In genomic region chr7:25851332-25852248, GRCh38 we compare ENCODE assay signal across 8 cellular contexts.
DNase-seq lines count a peak whose midpoint lies in the region; ATAC-seq, FAIRE-seq and TF ChIP-seq lines count a peak whose summit lies in the region.

No MANE protein-coding gene starts in this region.

- H2BK15ac ChIP-seq in IMR-90 (ENCODE audit: low read depth, low read length), result no peak overlapping the region

- no peak overlapping the region for H3K56ac ChIP-seq in IMR-90 (ENCODE audit: extremely low read depth, insufficient read depth, low read length)

- H3K23ac ChIP-seq in IMR-90 (ENCODE audit: low read depth, low read length), result no peak overlapping the region

- no peak overlapping the region; the same call in 1 of the 2 replicates for H4K91ac ChIP-seq in IMR-90 (ENCODE audit: insufficient read depth, low read depth, low read length)

- H4K20me1 ChIP-seq in IMR-90 (ENCODE audit: insufficient read depth, low read length) (no peaks in the 10 kb centered on the region), neural progenitor cell (ENCODE audit: low read depth) (no peaks in the 10 kb centered on the region)

- peak overlapping the region in 1 of 2 experiments; percentile 10; a peak in 1 of 4 replicates for H4K8ac ChIP-seq in IMR-90 (ENCODE audit: low read depth in 2 of 2, low read length in 2 of 2)

- intact Hi-C loops in IMR-90 (cut with micrococcal nuclease), result loop anchor here (1.0 to 10.0 kb wide), 5 partner anchors 129 to 592 kb away; partner anchors contain the start of genes CBX3 and HNRNPA2B1
- intact Hi-C loops in Panc1 (cut with micrococcal nuclease; ENCODE audit: unreplicated experiment), result loop anchor here (2.0 kb wide), 1 partner anchor 283 kb away; no protein-coding TSS in a partner anchor

- no peak for TF ChIP-seq POLR2A in IMR-90 (IDR thresholded peaks at IDR 0.05; ENCODE audit: low read depth, low read length)
- no peak for TF ChIP-seq POLR2A in upper lobe of left lung (IDR thresholded peaks at IDR 0.05)

- TF ChIP-seq RAD21 in IMR-90 (IDR thresholded peaks at IDR 0.05; ENCODE audit: low read length), result peak; percentile 88

- peaks cover 61% of the 10 kb centered on the region for H3K4me1 Mint-ChIP-seq in neural progenitor cell

- H3K18ac ChIP-seq in IMR-90 (ENCODE audit: low read depth, low read length), result peak overlapping the region; percentile 5; the same call in 1 of the 2 replicates

- H3K4me3 ChIP-seq in BJ (ENCODE audit: low read depth, low read length), result no peak overlapping the region
- no peak overlapping the region for H3K4me3 ChIP-seq in IMR-90 (ENCODE audit: insufficient read depth, low read depth, low read length)
- H3K4me3 ChIP-seq in Panc1 (ENCODE audit: low read depth in 2 of 2, low read length in 2 of 2), result peak overlapping the region; percentile 28 to 50
- peak overlapping the region; percentile 45 for H3K4me3 ChIP-seq in neural progenitor cell
- peak overlapping the region in 2 of 4 donors; percentile 12 to 33 for H3K4me3 ChIP-seq in upper lobe of left lung

- TF ChIP-seq CTCF in BJ (IDR thresholded peaks at IDR 0.05; ENCODE audit: insufficient read depth, low read depth, low read length), result peak; percentile 85
- peak; percentile 83 for TF ChIP-seq CTCF in IMR-90 (conservative IDR thresholded peaks at IDR 0.05; ENCODE audit: low read depth, low read length)
- TF ChIP-seq CTCF in Panc1 (IDR thresholded peaks at IDR 0.05), result peak; percentile 95
- peak; percentile 96 for TF ChIP-seq CTCF in neural progenitor cell (IDR thresholded peaks at IDR 0.05)
- TF ChIP-seq CTCF in upper lobe of left lung (IDR thresholded peaks at IDR 0.05), result peak; percentile 51 to 84 (median 78)

- no peaks in the 10 kb centered on the region for H3K9me3 Mint-ChIP-seq in neural progenitor cell

- H3K4me2 ChIP-seq in IMR-90 (ENCODE audit: low read depth, low read length) (0 out of 2 replicates have a peak overlapping the region, but pooled peaks have one; percentile 19), neural progenitor cell (peak overlapping the region; percentile 82)

- H2AFZ ChIP-seq in IMR-90 (replicated peaks; ENCODE audit: low read length, poor library complexity) (peak overlapping the region; percentile 76), neural progenitor cell (replicated peaks) (peak overlapping the region; percentile 83)

- H2BK120ac ChIP-seq in IMR-90 (ENCODE audit: low read depth, low read length), result no peak overlapping the region

- no peak overlapping the region for H3K14ac ChIP-seq in IMR-90 (replicated peaks; ENCODE audit: low read depth, low read length)

- no peak overlapping the region for H2BK20ac ChIP-seq in IMR-90 (ENCODE audit: low read depth, low read length)

- no peaks in the 10 kb centered on the region for H3K36me3 Mint-ChIP-seq in neural progenitor cell

- no peak overlapping the region for H3K4ac ChIP-seq in IMR-90 (ENCODE audit: low read depth, low read length)

- no peak overlapping the region for H2AK9ac ChIP-seq in IMR-90 (replicated peaks; ENCODE audit: low read depth, low read length, poor library complexity)

- DNase-seq in BJ (ENCODE audit: low read depth) (no peak), IMR-90 (peak; percentile 76), Panc1 (ENCODE audit: low read depth, low spot score) (peak; percentile 71), frontal cortex (ENCODE audit: low spot score in 2 of 2) (peak; percentile 65 to 70), neural progenitor cell (ENCODE audit: low spot score) (peak; percentile 91), upper lobe of left lung (peak; percentile 56 to 70)
- peak; percentile 21 for DNase-seq in activated effector memory CD4-positive, alpha-beta T cell treated with Interleukin-2 at 50 U/mL for 16 hours

- no peak overlapping the region; the same call in 1 of the 2 replicates for H4K5ac ChIP-seq in IMR-90 (ENCODE audit: low read depth, low read length)

- H3K9me3 ChIP-seq in IMR-90 (ENCODE audit: control insufficient read depth, insufficient read depth, low read length) (no peaks in the 10 kb centered on the region), Panc1 (ENCODE audit: control insufficient read depth, insufficient read depth, low read depth, low read length) (no peaks in the 10 kb centered on the region), neural progenitor cell (ENCODE audit: low read depth) (no peaks in the 10 kb centered on the region), upper lobe of left lung (peaks cover 0 to 3% (median 0%) of the 10 kb centered on the region in 4 donors)

- H3K4me3 Mint-ChIP-seq in neural progenitor cell, result peak overlapping the region; percentile 84

- peak overlapping the region; percentile 14; the same call in 1 of the 2 replicates for H3K27ac ChIP-seq in IMR-90 (ENCODE audit: insufficient read depth, low read length)
- no peak overlapping the region; the same call in 1 of the 2 replicates for H3K27ac ChIP-seq in Panc1 (ENCODE audit: low read length)
- H3K27ac ChIP-seq in neural progenitor cell, result no peak overlapping the region
- H3K27ac ChIP-seq in upper lobe of left lung, result peak overlapping the region in 2 of 4 donors; percentile 18 to 67

- peak overlapping the region; percentile 80 for H3K27ac Mint-ChIP-seq in neural progenitor cell

- CTCF ChIA-PET in BJ (lab: Yijun Ruan, JAX) (interaction anchor here (0.6 to 7.3 kb wide), 31 partner anchors 9 to 1311 kb away, joined by 3 to 54 read pairs (median 4); no protein-coding TSS in a partner anchor), IMR-90 (lab: Yijun Ruan, JAX) (interaction anchor here (0.8 kb wide), 1 partner anchor 460 kb away, joined by 5 read pairs; no protein-coding TSS in a partner anchor), Panc1 (lab: Charles Lee) (interaction anchor here (0.6 to 1.4 kb wide), 10 partner anchors 10 to 981 kb away, joined by 3 to 20 read pairs (median 3); no protein-coding TSS in a partner anchor)

- peak; percentile 26 for FAIRE-seq in frontal cortex (lab: Jason Lieb, UNC)

- H3K79me1 ChIP-seq in IMR-90 (ENCODE audit: low read depth in 1 of 2, low read length in 2 of 2), result no peaks in the 10 kb centered on the region

- no peak overlapping the region for H2BK5ac ChIP-seq in IMR-90 (ENCODE audit: low read depth, low read length, poor library complexity, severe bottlenecking)

- H3K36me3 ChIP-seq in BJ (ENCODE audit: control insufficient read depth, insufficient read depth, low read length), result no peaks in the 10 kb centered on the region
- H3K36me3 ChIP-seq in IMR-90 (ENCODE audit: control insufficient read depth, insufficient read depth, low read length), result no peaks in the 10 kb centered on the region
- H3K36me3 ChIP-seq in Panc1 (ENCODE audit: control insufficient read depth, insufficient read depth, low read length), result no peaks in the 10 kb centered on the region
- H3K36me3 ChIP-seq in neural progenitor cell, result no peaks in the 10 kb centered on the region
- no peaks in the 10 kb centered on the region for H3K36me3 ChIP-seq in upper lobe of left lung

- TF ChIP-seq EP300 in upper lobe of left lung (IDR thresholded peaks at IDR 0.05), result no peak

- 52% methylated on average over 11 of the region's 34 CpGs; no CpG with 5 or more reads in 1 of the 2 experiments for WGBS in IMR-90 (ENCODE audit: extremely low coverage in 2 of 2, insufficient read length in 1 of 2), 2 experiments
- 38 to 39% methylated on average over 34 of the region's 34 CpGs for WGBS in upper lobe of left lung, 2 donors

- H3K9ac ChIP-seq in IMR-90 (ENCODE audit: low read depth, low read length) (no peak overlapping the region), neural progenitor cell (no peak overlapping the region)

- peaks cover 21% of the 10 kb centered on the region for H3K27me3 Mint-ChIP-seq in neural progenitor cell (ENCODE audit: insufficient read depth, low read depth)

- peak overlapping the region; percentile 53; the same call in 1 of the 2 replicates for H2AK5ac ChIP-seq in IMR-90 (ENCODE audit: low read depth, low read length)

- no peaks in the 10 kb centered on the region for H3K79me2 ChIP-seq in neural progenitor cell (ENCODE audit: low read depth)

- ATAC-seq in GM19043 (IDR thresholded peaks at IDR 0.05; ENCODE audit: low read depth, unreplicated experiment) (peak; percentile 62), IMR-90 (ENCODE audit: low read depth) (peak; percentile 46), Panc1 (peak; percentile 93), upper lobe of left lung (ENCODE audit: low FRiP score in 2 of 2) (peak; percentile 83 to 84)

- in situ Hi-C loops in IMR-90 (cut with MboI; ENCODE audit: low sequenced_read_pairs), result loop anchor here (5.0 to 10.0 kb wide), 6 partner anchors 289 to 1306 kb away; partner anchors contain the start of genes CBX3, HNRNPA2B1 and HOXA7
- in situ Hi-C loops in Panc1 (cut with HindIII; ENCODE audit: low pct_unique_long_range_greater_than_20kb, low sequenced_read_pairs), result no loop called here

- dilution Hi-C loops in IMR-90 (cut with HindIII; ENCODE audit: low sequenced_read_pairs, unreplicated experiment), result no loop called here

- H3F3A ChIP-seq in neural progenitor cell (ENCODE audit: low read depth), result peaks cover 20% of the 10 kb centered on the region

- H3K9me1 ChIP-seq in IMR-90 (ENCODE audit: insufficient read depth, low read length), result 0 out of 2 replicates have a peak, but pooled peaks cover 2% of the 10 kb centered on the region

- BruUV-seq in IMR-90 (replicated peaks; lab: Mats Ljungman, UMichigan) (no TSS peak), Panc1 (replicated peaks; lab: Mats Ljungman, UMichigan) (no TSS peak)

- peaks cover 20% of the 10 kb centered on the region; the same call in 1 of the 2 replicates for H3K4me1 ChIP-seq in IMR-90 (ENCODE audit: control insufficient read depth, insufficient read depth, low read length)
- peaks cover 14% of the 10 kb centered on the region for H3K4me1 ChIP-seq in Panc1 (ENCODE audit: control insufficient read depth, insufficient read depth, low read length)
- H3K4me1 ChIP-seq in neural progenitor cell, result peaks cover 29% of the 10 kb centered on the region
- H3K4me1 ChIP-seq in upper lobe of left lung, result peaks cover 16 to 34% (median 25%) of the 10 kb centered on the region in 4 donors

- peaks cover 1% of the 10 kb centered on the region; the same call in 1 of the 2 replicates for H3K27me3 ChIP-seq in BJ (ENCODE audit: control insufficient read depth, insufficient read depth, low read length)
- peaks cover 3% of the 10 kb centered on the region; the same call in 1 of the 2 replicates for H3K27me3 ChIP-seq in IMR-90 (ENCODE audit: control insufficient read depth, insufficient read depth, low read length)
- H3K27me3 ChIP-seq in Panc1 (ENCODE audit: control insufficient read depth, insufficient read depth, low read length), result peaks cover 32% of the 10 kb centered on the region
- H3K27me3 ChIP-seq in neural progenitor cell, result peaks cover 45% of the 10 kb centered on the region
- H3K27me3 ChIP-seq in upper lobe of left lung, result peaks cover 0 to 49% (median 25%) of the 10 kb centered on the region in 4 donors

- POLR2A ChIA-PET in BJ (lab: Charles Lee), result interaction anchor here (0.6 kb wide), 1 partner anchor 15 kb away, joined by 7 read pairs; no protein-coding TSS in a partner anchor
- POLR2A ChIA-PET in IMR-90 (lab: Charles Lee; ENCODE audit: unreplicated experiment), result no interaction called here
- POLR2A ChIA-PET in Panc1 (lab: Charles Lee), result no interaction called here

TF ChIP-seq in IMR-90, 13 proteins besides CTCF, POLR2A, EP300 and RAD21 (continues in another document):
- no peak for TF ChIP-seq RCOR1 (IDR thresholded peaks at IDR 0.05; ENCODE audit: insufficient replicate concordance, low read length)

Comparison
In these comparisons a context has a peak if more than half of its experiments do, and no peak if none do; other contexts are left out.
1. H3K4me3 ChIP-seq: peak in Panc1 (2 of 2) and neural progenitor cell (single experiment); none in BJ (single experiment) and IMR-90 (single experiment).
2. Peak in every context shown above with its lines, with median percentiles within 50 percentile points of each other: CTCF ChIP-seq and ATAC-seq.